Comparison of ENCODE assay signal across 19 cellular contexts in genomic region chr7:51455513-51455912, GRCh38.
"Had no signal": no experiment of that assay in that cellular context is flagged by ENCODE, and none has a peak within 500 bp of the region (broad histone marks: within the 10 kb centered on the region; RNA-seq: fewer than 3 reads in every experiment).

No MANE protein-coding gene starts in this region.

- H3K36me3 Mint-ChIP-seq: activated naive CD4-positive, alpha-beta T cell treated with anti-CD3 and anti-CD28 coated beads, Interleukin-2, amount 50 U/mL, for 72 hours; stimulated activated memory B cell treated with anti-CD40 and anti-IgM and Interleukin-4, amounts not matched to agents 10 μg/mL and 1 μg/mL and 100 μg/mL, for 72 hours; WTC11 had no signal

- H3K27ac Mint-ChIP-seq: activated CD4-positive, alpha-beta T cell treated with anti-CD3 and anti-CD28 coated beads for 36 hours; activated naive CD4-positive, alpha-beta T cell treated with anti-CD3 and anti-CD28 coated beads, Interleukin-2, amount 50 U/mL, for 72 hours; dendritic cell treated with granulocyte-macrophage colony-stimulating factor and Interleukin-4, amounts not matched to agents 40 ng/mL and 50 ng/mL, for 4 days; stimulated activated memory B cell treated with anti-CD40 and anti-IgM and Interleukin-4, amounts not matched to agents 10 μg/mL and 1 μg/mL and 100 μg/mL, for 72 hours; WTC11 had no signal

- H3K4me1 ChIP-seq: adrenal gland, gastrocnemius medialis, heart left ventricle, left lung, upper lobe of right lung had no signal

- ATAC-seq: activated CD4-positive, alpha-beta T cell treated with anti-CD3 and anti-CD28 coated beads for 36 hours; activated naive CD4-positive, alpha-beta T cell treated with anti-CD3 and anti-CD28 coated beads, Interleukin-2, amount 50 U/mL, for 72 hours; esophagus mucosa; gastrocnemius medialis; left lung; stimulated activated memory B cell treated with anti-CD40 and anti-IgM and Interleukin-4, amounts not matched to agents 10 μg/mL and 1 μg/mL and 100 μg/mL, for 72 hours; upper lobe of right lung had no signal

- H3K4me1 Mint-ChIP-seq: activated CD4-positive, alpha-beta T cell treated with anti-CD3 and anti-CD28 coated beads for 36 hours; stimulated activated memory B cell treated with anti-CD40 and anti-IgM and Interleukin-4, amounts not matched to agents 10 μg/mL and 1 μg/mL and 100 μg/mL, for 72 hours had no signal

- H3K27me3 ChIP-seq: adrenal gland, gastrocnemius medialis, heart left ventricle, left lung, ovary, sigmoid colon, testis, upper lobe of right lung had no signal

- H3K27ac ChIP-seq: adrenal gland, gastrocnemius medialis, heart left ventricle, left lung, ovary, sigmoid colon, testis, upper lobe of right lung had no signal

- H3K36me3 ChIP-seq: adrenal gland, gastrocnemius medialis, heart left ventricle, left lung, ovary, sigmoid colon, upper lobe of right lung had no signal

- DNase-seq: activated CD4-positive, alpha-beta T cell treated with anti-CD3 and anti-CD28 coated beads for 36 hours; activated CD4-positive, alpha-beta T cell treated with anti-CD3 and anti-CD28 coated beads, Interleukin-2, amount 50 U/mL, for 48 hours; activated gamma-delta T cell treated with Interleukin-2 at 50 U/mL for 16 hours; effector CD8-positive, alpha-beta T cell; gastrocnemius medialis; kidney; left lung; ovary; sigmoid colon; stimulated activated CD4-positive, alpha-beta T cell treated with anti-CD3 and anti-CD28 coated beads, Interleukin-4, amount 100 ng/mL, for 4 hours; testis; upper lobe of right lung had no signal

- H3K4me3 Mint-ChIP-seq: activated CD4-positive, alpha-beta T cell treated with anti-CD3 and anti-CD28 coated beads for 36 hours; dendritic cell treated with granulocyte-macrophage colony-stimulating factor and Interleukin-4, amounts not matched to agents 40 ng/mL and 50 ng/mL, for 4 days; stimulated activated memory B cell treated with anti-CD40 and anti-IgM and Interleukin-4, amounts not matched to agents 10 μg/mL and 1 μg/mL and 100 μg/mL, for 72 hours; WTC11 had no signal

- H3K9me3 ChIP-seq: adrenal gland, gastrocnemius medialis, heart left ventricle, left lung, ovary, sigmoid colon, testis, upper lobe of right lung had no signal

- H3K27me3 Mint-ChIP-seq: activated CD4-positive, alpha-beta T cell treated with anti-CD3 and anti-CD28 coated beads for 36 hours; dendritic cell treated with granulocyte-macrophage colony-stimulating factor and Interleukin-4, amounts not matched to agents 40 ng/mL and 50 ng/mL, for 4 days; stimulated activated memory B cell treated with anti-CD40 and anti-IgM and Interleukin-4, amounts not matched to agents 10 μg/mL and 1 μg/mL and 100 μg/mL, for 72 hours had no signal

- H3K9me3 Mint-ChIP-seq: activated naive CD4-positive, alpha-beta T cell treated with anti-CD3 and anti-CD28 coated beads, Interleukin-2, amount 50 U/mL, for 72 hours had no signal

- H3K4me3 ChIP-seq: adrenal gland, gastrocnemius medialis, heart left ventricle, left lung, ovary, sigmoid colon, testis, upper lobe of right lung had no signal
